ENCODE assay signal across 2 cellular contexts in genomic region chr1:168245042-168245441, GRCh38.
TF ChIP-seq lines count a peak whose summit lies in the region.

No MANE protein-coding gene starts in this region.

TF ChIP-seq in IMR-90, 13 proteins besides CTCF, POLR2A, EP300 and RAD21:
- TF ChIP-seq CHD1 (IDR thresholded peaks at IDR 0.05; ENCODE audit: low read depth, low read length) = no peak
- TF ChIP-seq CEBPB (IDR thresholded peaks at IDR 0.05; ENCODE audit: low read depth, low read length) = peak; percentile 69
- no peak for TF ChIP-seq ELK1 (IDR thresholded peaks at IDR 0.05; ENCODE audit: borderline replicate concordance, low read depth, low read length)
- TF ChIP-seq BHLHE40 (IDR thresholded peaks at IDR 0.05; ENCODE audit: low read depth, low read length) = no peak
- no peak for TF ChIP-seq RFX5 (IDR thresholded peaks at IDR 0.05; ENCODE audit: low read depth, low read length)
- TF ChIP-seq USF2 (IDR thresholded peaks at IDR 0.05; ENCODE audit: low read depth, low read length) = no peak
TF ChIP-seq in IMR-90: peak in this region for 1.

TF ChIP-seq in K562, 482 proteins besides CTCF, POLR2A, EP300 and RAD21:
- no peak for TF ChIP-seq ILK (tag; IDR thresholded peaks at IDR 0.05; ENCODE audit: borderline replicate concordance, low read depth)
- no peak for TF ChIP-seq NR2C2 (CRISPR knock-in tag; IDR thresholded peaks at IDR 0.05)
- TF ChIP-seq NR2C2 (tag; IDR thresholded peaks at IDR 0.05) = no peak
- no peak for TF ChIP-seq JUND (IDR thresholded peaks at IDR 0.05; ENCODE audit: borderline replicate concordance, low read depth, low read length)
- TF ChIP-seq JUND (tag; IDR thresholded peaks at IDR 0.05; ENCODE audit: borderline replicate concordance, low read depth, low read length) = no peak
- no peak for TF ChIP-seq TAF15 (IDR thresholded peaks at IDR 0.05; ENCODE audit: low read depth, low read length)
- peak; percentile 72 for TF ChIP-seq CEBPB (tag; IDR thresholded peaks at IDR 0.05)
- no peak for TF ChIP-seq SAP30 (IDR thresholded peaks at IDR 0.05; ENCODE audit: borderline replicate concordance, insufficient read depth, low read depth, low read length, poor library complexity, severe bottlenecking)
- no peak for TF ChIP-seq ZNF3 (CRISPR knock-in tag; IDR thresholded peaks at IDR 0.05)
- no peak for TF ChIP-seq SMARCC2 (IDR thresholded peaks at IDR 0.05; ENCODE audit: low read depth)
- no peak for TF ChIP-seq CEBPG (CRISPR knock-in tag; IDR thresholded peaks at IDR 0.05)
- peak; percentile 47 to 59; a peak in 3 of 4 replicates for TF ChIP-seq CEBPG (tag; conservative IDR thresholded peaks at IDR 0.05 in 1 of 2, IDR thresholded peaks at IDR 0.05 in 1 of 2)
- TF ChIP-seq ETV6 (IDR thresholded peaks at IDR 0.05; ENCODE audit: borderline replicate concordance in 1 of 2, low read depth in 2 of 2, low read length in 1 of 2) = no peak
- no peak for TF ChIP-seq ETV6 (CRISPR knock-in tag; IDR thresholded peaks at IDR 0.05; ENCODE audit: borderline replicate concordance)
